Comparison of ENCODE assay signal across 1 cellular context in genomic region chr12:119578112-119578511, GRCh38.
A peak's percentile ranks its signal among the peaks of the same experiment; 100 is the strongest.
TF ChIP-seq lines count a peak whose summit lies in the region.

No MANE protein-coding gene starts in this region.

TF ChIP-seq in HCT116, 20 proteins besides CTCF, POLR2A, EP300 and RAD21 (continued from another document):
- TF ChIP-seq YY1 (IDR thresholded peaks at IDR 0.05; ENCODE audit: extremely low read depth, insufficient replicate concordance, low read depth, low read length) (no peak), SP1 (IDR thresholded peaks at IDR 0.05; ENCODE audit: low read depth) (0 out of 2 replicates have a peak, but pooled peaks have one; percentile 18), EGR1 (IDR thresholded peaks at IDR 0.05; ENCODE audit: low read depth) (peak; percentile 36; the same call in 1 of the 2 replicates), SIN3A (IDR thresholded peaks at IDR 0.05; ENCODE audit: low read depth) (no peak), EZH2 (IDR thresholded peaks at IDR 0.05) (no peak), JUND (IDR thresholded peaks at IDR 0.05) (peak; percentile 43; the same call in 1 of the 2 replicates), EZH2phosphoT487 (IDR thresholded peaks at IDR 0.05; ENCODE audit: borderline replicate concordance) (no peak), TCF7L2 (IDR thresholded peaks at IDR 0.05; ENCODE audit: borderline replicate concordance, extremely low read depth, insufficient read depth, insufficient read length) (no peak), ZNF274 (IDR thresholded peaks at IDR 0.05; ENCODE audit: low read depth, low read length) (no peak), FOSL1 (IDR thresholded peaks at IDR 0.05; ENCODE audit: low read depth) (peak; percentile 46)
